In genomic region chr7:73428697-73429005, GRCh38 we compare ENCODE assay signal across 10 cellular contexts.
"Had no signal": no experiment of that assay in that cellular context is flagged by ENCODE, and none has a peak within 500 bp of the region (broad histone marks: within the 10 kb centered on the region; RNA-seq: fewer than 3 reads in every experiment).

No MANE protein-coding gene starts in this region.

- H3K9me3 ChIP-seq: left ventricle myocardium inferior, ovary, sigmoid colon, thoracic aorta had no signal

- H3K36me3 ChIP-seq: left ventricle myocardium inferior, ovary, sigmoid colon, thoracic aorta had no signal

- H3K27ac ChIP-seq: left ventricle myocardium inferior, ovary, sigmoid colon, thoracic aorta had no signal

- H3K4me3 ChIP-seq: left ventricle myocardium inferior, ovary, sigmoid colon, thoracic aorta had no signal

- H3K27me3 ChIP-seq: ovary had no signal

- DNase-seq: activated CD4-positive, alpha-beta memory T cell treated with anti-CD3 and anti-CD28 coated beads for 36 hours; activated CD4-positive, alpha-beta T cell treated with anti-CD3 and anti-CD28 coated beads for 36 hours; activated T-cell treated with anti-CD3 and anti-CD28 coated beads for 4 hours; effector CD8-positive, alpha-beta T cell; left ventricle myocardium inferior; mammary epithelial cell; sigmoid colon; stimulated activated naive B cell treated with anti-CD40 and anti-IgM and Interleukin-4, amounts not matched to agents 10 μg/mL and 1 μg/mL and 100 μg/mL, for 72 hours had no signal
